ENCODE assay signal across 23 cellular contexts in the genomic region with DNA sequence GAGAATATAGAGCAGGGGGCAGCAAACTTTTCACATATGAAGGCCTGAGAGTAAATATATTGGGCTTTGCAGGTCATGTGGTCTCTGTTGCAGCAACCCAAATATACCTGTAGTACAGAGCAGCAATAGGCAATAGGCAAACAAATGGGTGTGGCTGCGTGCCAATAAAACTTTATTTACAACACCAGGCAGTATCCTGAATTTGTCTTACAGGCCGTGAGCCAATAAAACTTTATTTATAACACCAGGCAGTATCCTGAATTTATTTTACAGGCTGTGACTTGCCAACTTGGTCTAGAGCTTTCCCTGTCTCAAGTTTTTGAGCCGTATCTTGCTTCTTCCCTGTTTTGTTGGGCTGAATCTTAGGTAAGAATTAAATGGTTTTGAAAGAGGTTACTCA.
DNase-seq lines count a peak whose midpoint lies in the region; ATAC-seq, FAIRE-seq and TF ChIP-seq lines count a peak whose summit lies in the region.
"Had no signal": no experiment of that assay in that cellular context is flagged by ENCODE, and none has a peak within 500 bp of the region (broad histone marks: within the 10 kb centered on the region; RNA-seq: fewer than 3 reads in every experiment).

No MANE protein-coding gene starts in this region.

- H3K4me1 Mint-ChIP-seq in nephron progenitor cell = peaks cover 10% of the 10 kb centered on the region
- H3K4me1 Mint-ChIP-seq: B cell had no signal

- peaks cover 5% of the 10 kb centered on the region for H3K36me3 Mint-ChIP-seq in nephron progenitor cell (ENCODE audit: low read depth)
- H3K36me3 Mint-ChIP-seq: CD8-positive, alpha-beta T cell had no signal

- no peak overlapping the region for H3K9ac ChIP-seq in K562 (ENCODE audit: insufficient read depth in 1 of 2, low read depth in 2 of 2, low read length in 2 of 2)
- H3K9ac ChIP-seq: BLaER1 treated with 17β-estradiol and CSF1 and Interleukin-3, amounts not matched to agents 10 nM and 100 nM had no signal

- no peaks in the 10 kb centered on the region for H3K9me1 ChIP-seq in K562 (ENCODE audit: control insufficient read depth, insufficient read depth, low read length)

- ATAC-seq in A549 (no peak), K562 (no peak), HG03097 (IDR thresholded peaks at IDR 0.05; ENCODE audit: low FRiP score, unreplicated experiment) (no peak)
- ATAC-seq: CD8-positive, alpha-beta T cell had no signal

- TF ChIP-seq EP300 in A549 (IDR thresholded peaks at IDR 0.05) (no peak), K562 (IDR thresholded peaks at IDR 0.05; ENCODE audit: low read length) (no peak)

- POLR2A ChIA-PET in A549 (lab: Yijun Ruan, JAX) (no interaction called here), K562 (lab: Yijun Ruan, JAX) (no interaction called here)

- H3K36me3 ChIP-seq in K562 (ENCODE audit: control insufficient read depth, insufficient read depth, low read length) = no peaks in the 10 kb centered on the region
- no peaks in the 10 kb centered on the region for H3K36me3 ChIP-seq in breast epithelium
- H3K36me3 ChIP-seq: BLaER1 treated with 17β-estradiol and CSF1 and Interleukin-3, amounts not matched to agents 10 nM and 100 nM had no signal

- CTCF ChIA-PET in A549 (lab: Yijun Ruan, JAX) (interaction anchor here (1.2 to 2.8 kb wide), 2 partner anchors 15 to 42 kb away, joined by 3 to 7 read pairs; no protein-coding TSS in a partner anchor), K562 (lab: Yijun Ruan, JAX; ENCODE audit: low intra/inter-chr PET ratio) (no interaction called here)

- TF ChIP-seq POLR2A in A549 (IDR thresholded peaks at IDR 0.05; ENCODE audit: low read length) (no peak), K562 (conservative IDR thresholded peaks at IDR 0.05) (no peak), breast epithelium (IDR thresholded peaks at IDR 0.05) (no peak)

- H3K9me3 Mint-ChIP-seq in nephron progenitor cell = peaks cover 15% of the 10 kb centered on the region
- H3K9me3 Mint-ChIP-seq: CD4-positive, alpha-beta T cell; CD8-positive, alpha-beta T cell had no signal

- intact Hi-C loops in K562 (cut with micrococcal nuclease) (no loop called here), breast epithelium (cut with DNase I; ENCODE audit: low total_unique reads) (loop anchor here (10.0 kb wide), 1 partner anchor 1434 kb away; no protein-coding TSS in a partner anchor)

- FAIRE-seq in A549 (lab: Jason Lieb, UNC) (peak; percentile 63), K562 (lab: Jason Lieb, UNC) (no peak)
- FAIRE-seq: A204.1, D721Med, G401.6, GM12892, GM18507 had no signal

- 68% methylated on average over 3 of the region's 3 CpGs for WGBS in A549 (ENCODE audit: missing lambda C conversion rate)
- WGBS in K562 (ENCODE audit: insufficient coverage, low coverage, missing lambda C conversion rate) = 3% methylated on average over 3 of the region's 3 CpGs

- H3K9me3 ChIP-seq in A549 (no peaks in the 10 kb centered on the region), K562 (replicated peaks; ENCODE audit: control insufficient read depth, insufficient read depth, low read depth, low read length) (no peaks in the 10 kb centered on the region), breast epithelium (peaks cover 0 to 3% of the 10 kb centered on the region in 2 donors)
- H3K9me3 ChIP-seq: Caco-2 had no signal

- in situ Hi-C loops in K562 (cut with MboI) = no loop called here

- H3K4me1 ChIP-seq in A549 = no peaks in the 10 kb centered on the region
- H3K4me1 ChIP-seq in K562 (replicated peaks in 1 of 2; ENCODE audit: control insufficient read depth in 2 of 2, insufficient read depth in 2 of 2, low read length in 2 of 2) = no peaks in the 10 kb centered on the region
- no peaks in the 10 kb centered on the region for H3K4me1 ChIP-seq in breast epithelium
- H3K4me1 ChIP-seq: Caco-2 had no signal

- H3K79me2 ChIP-seq in K562 (ENCODE audit: control insufficient read depth, insufficient read depth, low read length) = no peaks in the 10 kb centered on the region

- H3K27ac Mint-ChIP-seq in nephron progenitor cell = peak overlapping the region; percentile 74
- H3K27ac Mint-ChIP-seq: B cell; CD4-positive, alpha-beta T cell; CD8-positive, alpha-beta T cell had no signal

- no peak for TF ChIP-seq RAD21 in A549 (conservative IDR thresholded peaks at IDR 0.05 in 1 of 2, IDR thresholded peaks at IDR 0.05 in 1 of 2)
- TF ChIP-seq RAD21 in K562 (CRISPR knock-in tag; conservative IDR thresholded peaks at IDR 0.05 in 1 of 2, IDR thresholded peaks at IDR 0.05 in 1 of 2) = no peak

- H3K27me3 ChIP-seq in K562 (ENCODE audit: control insufficient read depth in 2 of 2, insufficient read depth in 2 of 2, low read length in 2 of 2) (no peaks in the 10 kb centered on the region; a peak in 1 of 5 replicates), breast epithelium (peaks cover 0 to 5% of the 10 kb centered on the region in 2 donors)
- H3K27me3 ChIP-seq: BLaER1 treated with 17β-estradiol and CSF1 and Interleukin-3, amounts not matched to agents 10 nM and 100 nM had no signal

- BruUV-seq in K562 (replicated peaks; lab: Mats Ljungman, UMichigan) = no TSS peak

- no peak for TF ChIP-seq CTCF in A549 (IDR thresholded peaks at IDR 0.05)
- no peak for TF ChIP-seq CTCF in K562 (IDR thresholded peaks at IDR 0.05 in 2 of 3, conservative IDR thresholded peaks at IDR 0.05 in 1 of 3; ENCODE audit: insufficient read depth in 2 of 3, low read depth in 1 of 3, low read length in 3 of 3)
- TF ChIP-seq CTCF in nephron progenitor cell (IDR thresholded peaks at IDR 0.05) = no peak
- TF ChIP-seq CTCF in breast epithelium (IDR thresholded peaks at IDR 0.05) = no peak

- no peaks in the 10 kb centered on the region for H3K27me3 Mint-ChIP-seq in nephron progenitor cell (ENCODE audit: low read depth, poor library complexity)
- H3K27me3 Mint-ChIP-seq: B cell; CD4-positive, alpha-beta T cell had no signal

- H3K4me3 Mint-ChIP-seq in nephron progenitor cell = no peak overlapping the region
- H3K4me3 Mint-ChIP-seq: B cell; CD4-positive, alpha-beta T cell; CD8-positive, alpha-beta T cell had no signal

- no peak for DNase-seq in A549 (ENCODE audit: low read depth in 1 of 2, low spot score in 1 of 2)
- DNase-seq in NAMALWA (ENCODE audit: low spot score) = peak; percentile 5
- no peak for DNase-seq in K562 (ENCODE audit: extremely low read depth in 1 of 4, low spot score in 3 of 4)
- DNase-seq in nephron progenitor cell = no peak
- DNase-seq in breast epithelium (ENCODE audit: low spot score in 2 of 2) = no peak
- no peak for DNase-seq in NOMO-1 treated with DMSO at 0.1 percent for 48 hours (lab: John Stamatoyannopoulos, UW; ENCODE audit: unreplicated experiment)
- DNase-seq: 8988T; AML-193; Caco-2; Calu3; CD4-positive, alpha-beta T cell; CD8-positive, alpha-beta T cell; DMS79 treated with DMSO at 0.1 percent for 48 hours; GF-D8 had no signal

- H3K27ac ChIP-seq in A549 = no peak overlapping the region
- no peak overlapping the region for H3K27ac ChIP-seq in K562 (ENCODE audit: extremely low read depth, low read depth, low read length)
- no peak overlapping the region for H3K27ac ChIP-seq in breast epithelium
- H3K27ac ChIP-seq: BLaER1 treated with 17β-estradiol and CSF1 and Interleukin-3, amounts not matched to agents 10 nM and 100 nM; C4-2B had no signal

- H4K20me1 ChIP-seq in K562 (replicated peaks; ENCODE audit: control insufficient read depth, insufficient read depth, low read length) = no peaks in the 10 kb centered on the region
- H4K20me1 ChIP-seq: BLaER1 treated with 17β-estradiol and CSF1 and Interleukin-3, amounts not matched to agents 10 nM and 100 nM had no signal

- H3K4me3 ChIP-seq in A549 = no peak overlapping the region
- H3K4me3 ChIP-seq in K562 = no peak overlapping the region
- no peak overlapping the region for H3K4me3 ChIP-seq in breast epithelium
- H3K4me3 ChIP-seq: BLaER1 treated with 17β-estradiol and CSF1 and Interleukin-3, amounts not matched to agents 10 nM and 100 nM had no signal

- H2AFZ ChIP-seq in K562 (ENCODE audit: low read depth, low read length) = no peak overlapping the region

- H3K4me2 ChIP-seq in A549 (no peak overlapping the region), K562 (ENCODE audit: insufficient read depth, low read length) (no peak overlapping the region)
- H3K4me2 ChIP-seq: BLaER1 treated with 17β-estradiol and CSF1 and Interleukin-3, amounts not matched to agents 10 nM and 100 nM had no signal

TF ChIP-seq in A549, 52 proteins besides CTCF, POLR2A, EP300 and RAD21:
- no peak for TF ChIP-seq JUNB (IDR thresholded peaks at IDR 0.05)

TF ChIP-seq in K562, 482 proteins besides CTCF, POLR2A, EP300 and RAD21 (continues in another document):
- TF ChIP-seq, protein P1, sequence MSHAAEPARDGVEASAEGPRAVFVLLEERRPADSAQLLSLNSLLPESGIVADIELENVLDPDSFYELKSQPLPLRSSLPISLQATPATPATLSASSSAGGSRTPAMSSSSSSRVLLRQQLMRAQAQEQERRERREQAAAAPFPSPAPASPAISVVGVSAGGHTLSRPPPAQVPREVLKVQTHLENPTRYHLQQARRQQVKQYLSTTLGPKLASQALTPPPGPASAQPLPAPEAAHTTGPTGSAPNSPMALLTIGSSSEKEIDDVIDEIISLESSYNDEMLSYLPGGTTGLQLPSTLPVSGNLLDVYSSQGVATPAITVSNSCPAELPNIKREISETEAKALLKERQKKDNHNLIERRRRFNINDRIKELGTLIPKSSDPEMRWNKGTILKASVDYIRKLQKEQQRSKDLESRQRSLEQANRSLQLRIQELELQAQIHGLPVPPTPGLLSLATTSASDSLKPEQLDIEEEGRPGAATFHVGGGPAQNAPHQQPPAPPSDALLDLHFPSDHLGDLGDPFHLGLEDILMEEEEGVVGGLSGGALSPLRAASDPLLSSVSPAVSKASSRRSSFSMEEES (CRISPR knock-in tag; IDR thresholded peaks at IDR 0.05) = no peak
- no peak for TF ChIP-seq ZNF77 (CRISPR knock-in tag; IDR thresholded peaks at IDR 0.05)
- TF ChIP-seq TAL1 (IDR thresholded peaks at IDR 0.05) = no peak
- no peak for TF ChIP-seq ZC3H8 (IDR thresholded peaks at IDR 0.05)
